Comparison of ENCODE assay signal across 13 cellular contexts in the genomic region with DNA sequence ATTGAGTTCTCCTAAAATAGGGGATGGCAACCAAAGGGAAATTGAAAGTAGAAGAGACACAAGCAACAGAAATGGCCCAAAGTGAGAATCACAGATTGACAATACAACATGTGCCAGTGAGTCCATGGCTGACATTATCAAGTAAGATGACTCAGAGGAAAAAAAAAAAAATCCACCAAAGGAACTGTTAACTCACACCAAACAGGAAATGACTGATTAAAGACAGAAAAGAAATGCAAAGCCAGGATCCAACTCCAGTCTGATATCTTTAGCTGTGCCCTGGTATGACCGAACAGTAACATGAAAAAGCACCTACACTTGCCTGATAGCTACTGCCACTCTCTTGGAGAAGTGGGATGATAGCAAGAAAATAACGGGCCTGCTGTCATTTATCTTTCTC.
DNase-seq lines count a peak whose midpoint lies in the region; TF ChIP-seq lines count a peak whose summit lies in the region.
"Had no signal": no experiment of that assay in that cellular context is flagged by ENCODE, and none has a peak within 500 bp of the region (broad histone marks: within the 10 kb centered on the region; RNA-seq: fewer than 3 reads in every experiment).

No MANE protein-coding gene starts in this region.

- H3K27me3 ChIP-seq in endodermal cell (ENCODE audit: control insufficient read depth, insufficient read depth, low read length, poor library complexity, severe bottlenecking) = no peaks in the 10 kb centered on the region

- no peaks in the 10 kb centered on the region for H3K36me3 ChIP-seq in endodermal cell (ENCODE audit: control insufficient read depth, insufficient read depth, low read length)

- TF ChIP-seq CTCF in endodermal cell (conservative IDR thresholded peaks at IDR 0.05) (no peak), neural crest cell (conservative IDR thresholded peaks at IDR 0.05) (no peak)

- peak overlapping the region; percentile 7 for H3K27ac Mint-ChIP-seq in endodermal cell
- H3K27ac Mint-ChIP-seq in neural crest cell (ENCODE audit: unreplicated experiment) = peak overlapping the region; percentile 16
- H3K27ac Mint-ChIP-seq: activated CD4-positive, alpha-beta T cell treated with anti-CD3 and anti-CD28 coated beads, Interleukin-2, amount 10 ng/mL, durations not matched to agents 24 days and 14 days; CD8-positive, alpha-beta T cell; type B pancreatic cell had no signal

- H3K27me3 Mint-ChIP-seq in endodermal cell (ENCODE audit: insufficient read depth) (no peaks in the 10 kb centered on the region), neural crest cell (ENCODE audit: low read depth) (peaks cover 10% of the 10 kb centered on the region)
- H3K27me3 Mint-ChIP-seq: activated CD4-positive, alpha-beta T cell treated with anti-CD3 and anti-CD28 coated beads, Interleukin-2, amount 10 ng/mL, durations not matched to agents 24 days and 14 days had no signal

- H3K27ac ChIP-seq in endodermal cell (ENCODE audit: low read depth, low read length) = no peak overlapping the region

- no peaks in the 10 kb centered on the region for H3K36me3 Mint-ChIP-seq in endodermal cell (ENCODE audit: low read depth)
- H3K36me3 Mint-ChIP-seq in neural crest cell (ENCODE audit: low read depth) = peaks cover 9% of the 10 kb centered on the region
- H3K36me3 Mint-ChIP-seq: CD8-positive, alpha-beta T cell; type B pancreatic cell had no signal

- 90% methylated on average over 2 of the region's 2 CpGs; no CpG with 5 or more reads in 1 of the 2 experiments for WGBS in endodermal cell (ENCODE audit: insufficient coverage in 1 of 2, insufficient read length in 1 of 2), 2 experiments

- H3K4me3 Mint-ChIP-seq in endodermal cell = no peak overlapping the region
- H3K4me3 Mint-ChIP-seq in neural crest cell = no peak overlapping the region
- H3K4me3 Mint-ChIP-seq: activated CD4-positive, alpha-beta T cell treated with anti-CD3 and anti-CD28 coated beads, Interleukin-2, amount 10 ng/mL, durations not matched to agents 24 days and 14 days; CD8-positive, alpha-beta T cell; type B pancreatic cell had no signal

- H3K9me3 Mint-ChIP-seq in endodermal cell = peaks cover 4% of the 10 kb centered on the region
- H3K9me3 Mint-ChIP-seq in neural crest cell = peaks cover 14% of the 10 kb centered on the region
- H3K9me3 Mint-ChIP-seq: type B pancreatic cell had no signal

- H3K4me1 ChIP-seq in endodermal cell (ENCODE audit: control insufficient read depth, insufficient read depth, low read length) = no peaks in the 10 kb centered on the region

- DNase-seq in ELR (ENCODE audit: low read depth) (peak; percentile 93), NCI-H446 treated with DMSO at 0.1 percent for 48 hours (lab: John Stamatoyannopoulos, UW) (peak; percentile 88), endodermal cell (no peak), neural crest cell (ENCODE audit: low read depth, low spot score) (no peak), dedifferentiated amniotic fluid mesenchymal stem cell (ENCODE audit: extremely low spot score) (no peak), NCI-H2227 treated with DMSO at 0.1 percent for 48 hours (lab: John Stamatoyannopoulos, UW) (no peak), NCI-H1048 (lab: John Stamatoyannopoulos, UW) (no peak), DMS 273 (lab: John Stamatoyannopoulos, UW; ENCODE audit: unreplicated experiment) (no peak)
- DNase-seq: activated CD4-positive, alpha-beta T cell treated with anti-CD3 and anti-CD28 coated beads, Interleukin-2, amount 10 ng/mL, durations not matched to agents 24 days and 14 days; activated effector memory CD4-positive, alpha-beta T cell treated with Interleukin-2 at 50 U/mL for 16 hours; CD8-positive, alpha-beta T cell; right cardiac atrium had no signal

- H3K9ac ChIP-seq in endodermal cell (ENCODE audit: extremely low read depth, low read length, poor library complexity, severe bottlenecking) = no peak overlapping the region

- H3K9me3 ChIP-seq in endodermal cell (ENCODE audit: control insufficient read depth, low read length) = peaks cover 4% of the 10 kb centered on the region

- H3K4me1 Mint-ChIP-seq in endodermal cell (peaks cover 10% of the 10 kb centered on the region), neural crest cell (no peaks in the 10 kb centered on the region)
- H3K4me1 Mint-ChIP-seq: activated CD4-positive, alpha-beta T cell treated with anti-CD3 and anti-CD28 coated beads, Interleukin-2, amount 10 ng/mL, durations not matched to agents 24 days and 14 days had no signal

- no peak overlapping the region for H3K4me3 ChIP-seq in endodermal cell (ENCODE audit: low read length)

Comparison
In these comparisons a context has a peak if more than half of its experiments do, and no peak if none do; other contexts are left out.
1. DNase-seq: peak in ELR (single experiment) and NCI-H446 treated with DMSO at 0.1 percent for 48 hours (single experiment); none in endodermal cell (single experiment), neural crest cell (single experiment), dedifferentiated amniotic fluid mesenchymal stem cell (single experiment), NCI-H2227 treated with DMSO at 0.1 percent for 48 hours (single experiment), NCI-H1048 (single experiment) and DMS 273 (single experiment).